Comparison of ENCODE assay signal across 2 cellular contexts in the genomic region with DNA sequence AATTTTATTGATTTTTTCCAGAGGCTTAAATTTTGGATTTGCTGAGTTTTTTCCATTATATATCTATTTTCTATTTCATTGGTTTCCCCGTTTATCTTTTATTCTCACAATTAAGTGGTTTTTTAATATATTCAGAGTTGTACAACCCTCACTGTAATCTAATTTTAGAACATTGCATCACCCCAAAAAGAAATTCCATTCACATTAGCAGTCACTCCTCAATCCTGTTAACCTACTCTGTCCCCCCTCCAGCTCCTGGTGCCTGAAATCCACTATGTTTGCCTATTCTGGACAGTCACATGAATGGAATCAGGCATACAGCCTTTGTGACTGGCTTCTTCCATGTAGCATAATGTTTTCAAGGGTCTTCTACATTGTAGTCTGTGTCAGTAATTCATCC.
TF ChIP-seq lines count a peak whose summit lies in the region.

No MANE protein-coding gene starts in this region.

TF ChIP-seq in SK-N-SH treated with all-trans-retinoic acid at 6 μM for 48 hours, 23 proteins besides CTCF, POLR2A, EP300 and RAD21 (continued from another document):
- TF ChIP-seq, protein P1, sequence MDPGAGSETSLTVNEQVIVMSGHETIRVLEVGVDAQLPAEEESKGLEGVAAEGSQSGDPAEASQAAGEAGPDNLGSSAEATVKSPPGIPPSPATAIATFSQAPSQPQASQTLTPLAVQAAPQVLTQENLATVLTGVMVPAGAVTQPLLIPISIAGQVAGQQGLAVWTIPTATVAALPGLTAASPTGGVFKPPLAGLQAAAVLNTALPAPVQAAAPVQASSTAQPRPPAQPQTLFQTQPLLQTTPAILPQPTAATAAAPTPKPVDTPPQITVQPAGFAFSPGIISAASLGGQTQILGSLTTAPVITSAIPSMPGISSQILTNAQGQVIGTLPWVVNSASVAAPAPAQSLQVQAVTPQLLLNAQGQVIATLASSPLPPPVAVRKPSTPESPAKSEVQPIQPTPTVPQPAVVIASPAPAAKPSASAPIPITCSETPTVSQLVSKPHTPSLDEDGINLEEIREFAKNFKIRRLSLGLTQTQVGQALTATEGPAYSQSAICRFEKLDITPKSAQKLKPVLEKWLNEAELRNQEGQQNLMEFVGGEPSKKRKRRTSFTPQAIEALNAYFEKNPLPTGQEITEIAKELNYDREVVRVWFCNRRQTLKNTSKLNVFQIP (CRISPR knock-in tag; IDR thresholded peaks at IDR 0.05; ENCODE audit: borderline replicate concordance, low read depth), result no peak
- TF ChIP-seq TCF4 (CRISPR knock-in tag; IDR thresholded peaks at IDR 0.05; ENCODE audit: borderline replicate concordance), result no peak
- peak; percentile 51 for TF ChIP-seq ISL1 (CRISPR knock-in tag; IDR thresholded peaks at IDR 0.05)
- no peak for TF ChIP-seq PPARA (CRISPR knock-in tag; IDR thresholded peaks at IDR 0.05; ENCODE audit: borderline replicate concordance)
- TF ChIP-seq, protein P2, sequence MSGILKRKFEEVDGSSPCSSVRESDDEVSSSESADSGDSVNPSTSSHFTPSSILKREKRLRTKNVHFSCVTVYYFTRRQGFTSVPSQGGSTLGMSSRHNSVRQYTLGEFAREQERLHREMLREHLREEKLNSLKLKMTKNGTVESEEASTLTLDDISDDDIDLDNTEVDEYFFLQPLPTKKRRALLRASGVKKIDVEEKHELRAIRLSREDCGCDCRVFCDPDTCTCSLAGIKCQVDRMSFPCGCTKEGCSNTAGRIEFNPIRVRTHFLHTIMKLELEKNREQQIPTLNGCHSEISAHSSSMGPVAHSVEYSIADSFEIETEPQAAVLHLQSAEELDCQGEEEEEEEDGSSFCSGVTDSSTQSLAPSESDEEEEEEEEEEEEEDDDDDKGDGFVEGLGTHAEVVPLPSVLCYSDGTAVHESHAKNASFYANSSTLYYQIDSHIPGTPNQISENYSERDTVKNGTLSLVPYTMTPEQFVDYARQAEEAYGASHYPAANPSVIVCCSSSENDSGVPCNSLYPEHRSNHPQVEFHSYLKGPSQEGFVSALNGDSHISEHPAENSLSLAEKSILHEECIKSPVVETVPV (CRISPR knock-in tag; IDR thresholded peaks at IDR 0.05), result no peak

TF ChIP-seq in SK-N-SH, 30 proteins besides CTCF, POLR2A, EP300 and RAD21 (continued from another document):
- TF ChIP-seq, protein P3, sequence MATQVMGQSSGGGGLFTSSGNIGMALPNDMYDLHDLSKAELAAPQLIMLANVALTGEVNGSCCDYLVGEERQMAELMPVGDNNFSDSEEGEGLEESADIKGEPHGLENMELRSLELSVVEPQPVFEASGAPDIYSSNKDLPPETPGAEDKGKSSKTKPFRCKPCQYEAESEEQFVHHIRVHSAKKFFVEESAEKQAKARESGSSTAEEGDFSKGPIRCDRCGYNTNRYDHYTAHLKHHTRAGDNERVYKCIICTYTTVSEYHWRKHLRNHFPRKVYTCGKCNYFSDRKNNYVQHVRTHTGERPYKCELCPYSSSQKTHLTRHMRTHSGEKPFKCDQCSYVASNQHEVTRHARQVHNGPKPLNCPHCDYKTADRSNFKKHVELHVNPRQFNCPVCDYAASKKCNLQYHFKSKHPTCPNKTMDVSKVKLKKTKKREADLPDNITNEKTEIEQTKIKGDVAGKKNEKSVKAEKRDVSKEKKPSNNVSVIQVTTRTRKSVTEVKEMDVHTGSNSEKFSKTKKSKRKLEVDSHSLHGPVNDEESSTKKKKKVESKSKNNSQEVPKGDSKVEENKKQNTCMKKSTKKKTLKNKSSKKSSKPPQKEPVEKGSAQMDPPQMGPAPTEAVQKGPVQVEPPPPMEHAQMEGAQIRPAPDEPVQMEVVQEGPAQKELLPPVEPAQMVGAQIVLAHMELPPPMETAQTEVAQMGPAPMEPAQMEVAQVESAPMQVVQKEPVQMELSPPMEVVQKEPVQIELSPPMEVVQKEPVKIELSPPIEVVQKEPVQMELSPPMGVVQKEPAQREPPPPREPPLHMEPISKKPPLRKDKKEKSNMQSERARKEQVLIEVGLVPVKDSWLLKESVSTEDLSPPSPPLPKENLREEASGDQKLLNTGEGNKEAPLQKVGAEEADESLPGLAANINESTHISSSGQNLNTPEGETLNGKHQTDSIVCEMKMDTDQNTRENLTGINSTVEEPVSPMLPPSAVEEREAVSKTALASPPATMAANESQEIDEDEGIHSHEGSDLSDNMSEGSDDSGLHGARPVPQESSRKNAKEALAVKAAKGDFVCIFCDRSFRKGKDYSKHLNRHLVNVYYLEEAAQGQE (IDR thresholded peaks at IDR 0.05; ENCODE audit: low read depth, low read length), result no peak
TF ChIP-seq in SK-N-SH: peak in this region for 0.
